ENCODE assay signal across 9 cellular contexts in genomic region chr3:196793224-196793623, GRCh38. TPM values are rescaled to one million over a fixed set of nuclear protein-coding genes. Genes with fewer than 3 reads are reported as not detected.
DNase-seq lines count a peak whose midpoint lies in the region; ATAC-seq and TF ChIP-seq lines count a peak whose summit lies in the region.
"Had no signal": no experiment of that assay in that cellular context is flagged by ENCODE, and none has a peak within 500 bp of the region (broad histone marks: within the 10 kb centered on the region; RNA-seq: fewer than 3 reads in every experiment).

No MANE protein-coding gene starts in this region.

- H3K27me3 Mint-ChIP-seq in H9 (ENCODE audit: low read depth), result no peaks in the 10 kb centered on the region; the same call in 1 of the 2 replicates
- H3K27me3 Mint-ChIP-seq: activated B cell treated with CpG ODN at 0.5 μM for 24 hours had no signal

- TF ChIP-seq CTCF in H9 (conservative IDR thresholded peaks at IDR 0.05) (no peak), foreskin keratinocyte (conservative IDR thresholded peaks at IDR 0.05) (no peak), gastrocnemius medialis (IDR thresholded peaks at IDR 0.05 in 4 of 5, conservative IDR thresholded peaks at IDR 0.05 in 1 of 5) (no peak), BE2C (IDR thresholded peaks at IDR 0.05; ENCODE audit: low read depth, low read length) (no peak)

- no peak overlapping the region for H2AK5ac ChIP-seq in H9 (ENCODE audit: insufficient read length, low read length)

- no peak overlapping the region for H3K18ac ChIP-seq in H9 (ENCODE audit: insufficient read length, low read depth, low read length)

- H3K79me1 ChIP-seq in H9 (ENCODE audit: insufficient read depth, low read depth, low read length, poor library complexity, severe bottlenecking), result peaks cover 12% of the 10 kb centered on the region

- H3K79me2 ChIP-seq in H9 (ENCODE audit: insufficient read depth, low read length), result peaks cover 12% of the 10 kb centered on the region; the same call in 1 of the 2 replicates

- peaks cover 18 to 27% of the 10 kb centered on the region in 2 experiments for H3K9me3 Mint-ChIP-seq in H9
- H3K9me3 Mint-ChIP-seq: activated B cell treated with CpG ODN at 0.5 μM for 24 hours had no signal

- peak; percentile 91 for ATAC-seq in SK-N-SH treated with all-trans-retinoic acid at 6 μM for 48 hours
- peak; percentile 94 for ATAC-seq in foreskin keratinocyte
- peak; percentile 86 to 92 for ATAC-seq in gastrocnemius medialis

- peaks cover 18% of the 10 kb centered on the region in 2 experiments for H3K4me1 Mint-ChIP-seq in H9

- no peak overlapping the region for H4K5ac ChIP-seq in H9 (ENCODE audit: insufficient read length, low read depth, low read length)

- H3K36me3 ChIP-seq in gastrocnemius medialis (no peaks in the 10 kb centered on the region), BE2C (peaks cover 15% of the 10 kb centered on the region)

- peak overlapping the region in 2 of 3 experiments; percentile 56 to 84; a peak in 2 of 7 replicates for H3K27ac Mint-ChIP-seq in H9
- H3K27ac Mint-ChIP-seq: activated B cell treated with CpG ODN at 0.5 μM for 24 hours had no signal

- no peak overlapping the region for H3K56ac ChIP-seq in H9 (ENCODE audit: insufficient read length, low read depth, low read length)

- H2AFZ ChIP-seq in H9 (ENCODE audit: low read length), result no peak overlapping the region

- H3T11ph ChIP-seq in H9 (ENCODE audit: low read length), result no peak overlapping the region

- H2BK15ac ChIP-seq in H9 (ENCODE audit: low read depth, low read length), result no peak overlapping the region

- intact Hi-C loops in gastrocnemius medialis (cut with DNase I; ENCODE audit: low total_unique reads), result no loop called here

- H3K4me3 ChIP-seq in gastrocnemius medialis, result no peak overlapping the region
- no peak overlapping the region for H3K4me3 ChIP-seq in BE2C (ENCODE audit: low read depth, low read length)

- no peak overlapping the region for H4K8ac ChIP-seq in H9 (replicated peaks; ENCODE audit: insufficient read length, low read depth, low read length)

- no peak overlapping the region for H2BK5ac ChIP-seq in H9 (ENCODE audit: insufficient read length, low read length)

- TF ChIP-seq POLR2A in gastrocnemius medialis (IDR thresholded peaks at IDR 0.05), result no peak

- H2BK120ac ChIP-seq in H9 (ENCODE audit: low read depth, low read length, poor library complexity, severe bottlenecking), result no peak overlapping the region

- no peak overlapping the region for H2BK12ac ChIP-seq in H9 (ENCODE audit: insufficient read length, low read depth, low read length)

- H3K36me3 Mint-ChIP-seq in H9 (ENCODE audit: insufficient read depth in 1 of 3, low read depth in 3 of 3), result peaks cover 48 to 57% (median 50%) of the 10 kb centered on the region in 3 experiments

- H3K4me3 Mint-ChIP-seq in H9, result no peak overlapping the region
- H3K4me3 Mint-ChIP-seq: activated B cell treated with CpG ODN at 0.5 μM for 24 hours had no signal

- no CpG with 5 or more reads among the region's 1 CpG for WGBS in H9 (ENCODE audit: extremely low coverage, insufficient read length, low lambda C conversion rate)

- H2BK20ac ChIP-seq in H9 (ENCODE audit: low read depth, low read length, poor library complexity, severe bottlenecking), result no peak overlapping the region

- H3K14ac ChIP-seq in H9 (ENCODE audit: insufficient read depth, low read length), result no peak overlapping the region

- H3K27ac ChIP-seq in H9 (ENCODE audit: insufficient read length, low read depth, low read length) (no peak overlapping the region), foreskin keratinocyte (no peak overlapping the region), gastrocnemius medialis (peak overlapping the region; percentile 62 to 75 (median 69))

- no peaks in the 10 kb centered on the region for H3K27me3 ChIP-seq in H9 (ENCODE audit: insufficient read depth, low read length)
- H3K27me3 ChIP-seq in foreskin keratinocyte, result no peaks in the 10 kb centered on the region
- no peaks in the 10 kb centered on the region for H3K27me3 ChIP-seq in gastrocnemius medialis
- no peaks in the 10 kb centered on the region for H3K27me3 ChIP-seq in BE2C

- 0 out of 2 replicates have a peak, but pooled peaks cover 4% of the 10 kb centered on the region for H3K4me1 ChIP-seq in H9 (ENCODE audit: insufficient read depth, low read length)
- H3K4me1 ChIP-seq in foreskin keratinocyte, result peaks cover 22% of the 10 kb centered on the region
- peaks cover 32 to 43% of the 10 kb centered on the region in 2 donors for H3K4me1 ChIP-seq in gastrocnemius medialis
- no peaks in the 10 kb centered on the region for H3K4me1 ChIP-seq in BE2C

- H4K20me1 ChIP-seq in H9 (ENCODE audit: control insufficient read depth, insufficient read depth, insufficient read length), result no peaks in the 10 kb centered on the region

- DNase-seq in H9 (peak; percentile 34), foreskin keratinocyte (peak; percentile 95 to 98), gastrocnemius medialis (no peak), epidermal melanocyte (ENCODE audit: insufficient read length, low spot score) (no peak), superior temporal gyrus (ENCODE audit: extremely low spot score) (no peak), NCI-H526 (lab: John Stamatoyannopoulos, UW) (no peak), BE2C (no peak)
- DNase-seq: activated B cell treated with CpG ODN at 0.5 μM for 24 hours had no signal

- in situ Hi-C loops in gastrocnemius medialis (cut with MboI; ENCODE audit: low sequenced_read_pairs in 4 of 4), result loop anchor here in 1 of 4 donors (10.0 kb wide), 1 partner anchor 48 kb away; no protein-coding TSS in a partner anchor

- H3K9me3 ChIP-seq in H9 (ENCODE audit: control insufficient read depth, low read depth, low read length), result peaks cover 12% of the 10 kb centered on the region
- no peaks in the 10 kb centered on the region for H3K9me3 ChIP-seq in gastrocnemius medialis
- no peaks in the 10 kb centered on the region for H3K9me3 ChIP-seq in BE2C

- no peak overlapping the region for H3K4me2 ChIP-seq in H9 (ENCODE audit: insufficient read depth, insufficient read length, low read length)

- no peak overlapping the region for H3K4ac ChIP-seq in H9 (ENCODE audit: low read depth, low read length)

- no peaks in the 10 kb centered on the region for H3K23me2 ChIP-seq in H9 (ENCODE audit: insufficient read length, low read depth, low read length, poor library complexity, severe bottlenecking)

- no peak overlapping the region for H4K91ac ChIP-seq in H9 (ENCODE audit: insufficient read length, low read depth, low read length)

- H3K23ac ChIP-seq in H9 (ENCODE audit: insufficient read length, low read depth, low read length), result no peak overlapping the region

- no peak overlapping the region for H3K9ac ChIP-seq in H9 (ENCODE audit: extremely low read depth, insufficient read length, low read length)

TF ChIP-seq in SK-N-SH treated with all-trans-retinoic acid at 6 μM for 48 hours, 23 proteins besides CTCF, POLR2A, EP300 and RAD21:
- no peak for TF ChIP-seq CSDC2 (CRISPR knock-in tag; IDR thresholded peaks at IDR 0.05)
- no peak for TF ChIP-seq ESRRG (CRISPR knock-in tag; IDR thresholded peaks at IDR 0.05)
- no peak for TF ChIP-seq ZFP3 (CRISPR knock-in tag; IDR thresholded peaks at IDR 0.05)
- TF ChIP-seq ISL1 (CRISPR knock-in tag; IDR thresholded peaks at IDR 0.05), result peak; percentile 74

RNA-seq across cellular contexts. Expression of gene PAK2, which starts 53.6 kb away (rescaled TPM):
- total RNA-seq in H9 (2021) (60.8 and 65.7 TPM in 2 replicates), foreskin keratinocyte (62.3 and 63.3 TPM in 2 replicates), gastrocnemius medialis (10 to 100 TPM; 42.6 to 58.6 (median 50.1) TPM)
- polyA plus RNA-seq in foreskin keratinocyte, result 16.4 and 21.3 TPM in 2 replicates
- 43.8 TPM for polyA plus RNA-seq in BE2C (2012; ENCODE audit: insufficient read depth, insufficient read length, low read depth)

Comparison
In these comparisons a context has a peak if more than half of its experiments do, and no peak if none do; other contexts are left out.
1. DNase-seq: peak in H9 (single experiment) and foreskin keratinocyte (2 of 2); none in gastrocnemius medialis (0 of 2), epidermal melanocyte (single experiment), superior temporal gyrus (single experiment), NCI-H526 (0 of 2) and BE2C (single experiment).
2. H3K27ac ChIP-seq: peak in gastrocnemius medialis (4 of 4); none in H9 (single experiment) and foreskin keratinocyte (single experiment).
3. Peak in every context shown above with its lines, with median percentiles within 50 percentile points of each other: ATAC-seq.